In the genomic region with DNA sequence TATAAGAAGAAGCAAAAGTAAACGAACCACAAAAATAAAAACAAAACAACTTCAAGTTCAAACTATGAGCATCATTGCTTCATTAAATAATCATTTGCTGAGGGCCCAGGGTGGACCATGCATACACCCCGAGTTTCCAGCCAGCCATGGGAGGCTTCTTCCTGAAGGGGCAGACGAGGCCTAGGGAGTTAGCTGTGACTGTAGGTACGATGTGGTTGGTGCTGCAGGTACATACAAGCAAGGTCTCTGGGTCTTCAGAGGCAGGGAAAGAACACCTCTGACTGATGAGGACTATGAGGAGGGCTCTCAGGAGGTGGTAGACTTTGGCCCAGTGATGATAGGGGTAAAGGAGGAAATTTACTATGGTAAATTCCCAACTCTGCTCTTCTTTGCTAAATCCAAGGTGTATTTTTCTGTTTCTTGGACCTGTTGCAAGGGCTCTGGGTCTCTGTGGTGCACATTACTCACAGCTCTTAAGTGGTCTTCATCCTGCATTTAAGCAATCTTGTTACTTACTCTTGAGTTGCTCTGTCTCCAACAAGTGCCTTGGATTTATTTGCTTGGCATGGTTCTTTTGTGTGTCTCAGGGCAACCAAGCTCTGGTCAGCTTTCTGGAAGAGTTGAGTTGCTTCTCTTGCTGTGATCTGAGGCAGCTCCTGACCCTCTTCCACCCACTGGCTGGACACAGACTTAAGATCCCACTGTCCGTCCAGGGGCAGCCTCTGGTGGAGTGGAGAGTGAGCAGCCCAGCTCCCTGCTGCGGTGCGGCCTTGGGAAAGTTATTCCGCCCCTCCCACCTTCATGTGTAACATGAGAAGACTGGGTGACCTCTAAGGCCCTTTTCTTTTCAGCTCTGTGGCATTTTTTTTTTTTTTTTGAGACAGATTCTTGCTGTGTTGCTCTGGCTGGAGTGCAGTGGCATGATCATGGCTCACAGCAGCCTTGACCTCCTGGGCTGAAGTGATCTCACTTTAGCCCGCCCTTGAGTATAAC, we compare ENCODE assay signal across 16 cellular contexts. TPM values are rescaled to one million over a fixed set of nuclear protein-coding genes. Genes with fewer than 3 reads are reported as not detected.
A peak's percentile ranks its signal among the peaks of the same experiment; 100 is the strongest.
DNase-seq lines count a peak whose midpoint lies in the region; ATAC-seq and TF ChIP-seq lines count a peak whose summit lies in the region.
"Had no signal": no experiment of that assay in that cellular context is flagged by ENCODE, and none has a peak within 500 bp of the region (broad histone marks: within the 10 kb centered on the region; RNA-seq: fewer than 3 reads in every experiment).

No MANE protein-coding gene starts in this region.

- H3K9me2 ChIP-seq in GM23338 (ENCODE audit: insufficient read depth), result 0 out of 2 replicates have a peak, but pooled peaks cover 3% of the 10 kb centered on the region

- H3K9ac ChIP-seq in parathyroid adenoma, result no peak overlapping the region

- no peaks in the 10 kb centered on the region for H3F3A ChIP-seq in GM23338 (replicated peaks; ENCODE audit: low read depth)

- H3K36me3 ChIP-seq in GM23338 (ENCODE audit: insufficient read depth) (no peaks in the 10 kb centered on the region), parathyroid adenoma (ENCODE audit: control insufficient read depth, insufficient read depth, low read length) (no peaks in the 10 kb centered on the region)
- H3K36me3 ChIP-seq: BE2C, right atrium auricular region, SJSA1 had no signal

- no peaks in the 10 kb centered on the region for H3K9me3 Mint-ChIP-seq in GM23338
- H3K9me3 Mint-ChIP-seq in WTC11, result peaks cover 5% of the 10 kb centered on the region
- no peaks in the 10 kb centered on the region for H3K9me3 Mint-ChIP-seq in HFFc6
- H3K9me3 Mint-ChIP-seq in activated naive CD4-positive, alpha-beta T cell treated with anti-CD3 and anti-CD28 coated beads, Interleukin-2, amount 50 U/mL, for 72 hours, result no peaks in the 10 kb centered on the region

- H3K4me1 Mint-ChIP-seq in GM23338, result peaks cover 9% of the 10 kb centered on the region
- peaks cover 16% of the 10 kb centered on the region for H3K4me1 Mint-ChIP-seq in WTC11
- H3K4me1 Mint-ChIP-seq in HFFc6 (ENCODE audit: low read depth), result peaks cover 9% of the 10 kb centered on the region; the same call in 1 of the 2 replicates

- H3K27ac ChIP-seq in GM23338 (ENCODE audit: low read depth) (no peak overlapping the region), parathyroid adenoma (peak overlapping the region; percentile 70)
- H3K27ac ChIP-seq: right atrium auricular region, SJSA1 had no signal

- ATAC-seq in GM23338, result peak; percentile 92
- peak; percentile 89 for ATAC-seq in WTC11
- ATAC-seq in GM19463 (IDR thresholded peaks at IDR 0.05; ENCODE audit: unreplicated experiment), result no peak
- no peak for ATAC-seq in activated naive CD4-positive, alpha-beta T cell treated with anti-CD3 and anti-CD28 coated beads, Interleukin-2, amount 50 U/mL, for 72 hours

- H3K4me3 Mint-ChIP-seq in GM23338 (no peak overlapping the region), WTC11 (no peak overlapping the region), HFFc6 (no peak overlapping the region)
- H3K4me3 Mint-ChIP-seq: mesothelial cell of epicardium had no signal

- H3K79me2 ChIP-seq in GM23338 (replicated peaks; ENCODE audit: insufficient read depth), result no peaks in the 10 kb centered on the region
- no peaks in the 10 kb centered on the region for H3K79me2 ChIP-seq in parathyroid adenoma

- H3K4me2 ChIP-seq in GM23338 (peak overlapping the region; percentile 51; the same call in 1 of the 2 replicates), parathyroid adenoma (ENCODE audit: low read length) (peak overlapping the region; percentile 33)

- H3K4me3 ChIP-seq in GM23338, result no peak overlapping the region
- H3K4me3 ChIP-seq in foreskin fibroblast (ENCODE audit: low read depth in 1 of 2, low read length in 2 of 2), result no peak overlapping the region
- H3K4me3 ChIP-seq in parathyroid adenoma (ENCODE audit: low read depth, low read length), result no peak overlapping the region
- H3K4me3 ChIP-seq: right atrium auricular region, SJSA1 had no signal

- no peak overlapping the region for H2AFZ ChIP-seq in GM23338
- H2AFZ ChIP-seq in parathyroid adenoma, result no peak overlapping the region

- H3K27me3 ChIP-seq in GM23338 (ENCODE audit: insufficient read depth) (no peaks in the 10 kb centered on the region), parathyroid adenoma (ENCODE audit: control insufficient read depth, insufficient read depth, low read length) (no peaks in the 10 kb centered on the region)
- H3K27me3 ChIP-seq: BE2C, right atrium auricular region, SJSA1 had no signal

- H3K36me3 Mint-ChIP-seq in GM23338 (ENCODE audit: low read depth) (no peaks in the 10 kb centered on the region), WTC11 (no peaks in the 10 kb centered on the region), HFFc6 (ENCODE audit: low read depth) (no peaks in the 10 kb centered on the region)
- H3K36me3 Mint-ChIP-seq in activated naive CD4-positive, alpha-beta T cell treated with anti-CD3 and anti-CD28 coated beads, Interleukin-2, amount 50 U/mL, for 72 hours, result no peaks in the 10 kb centered on the region
- H3K36me3 Mint-ChIP-seq: mesothelial cell of epicardium had no signal

- no peaks in the 10 kb centered on the region for H4K20me1 ChIP-seq in GM23338 (replicated peaks; ENCODE audit: insufficient read depth)

- POLR2A ChIA-PET in WTC11 (lab: Charles Lee), result no interaction called here
- POLR2A ChIA-PET in GM10248 (lab: Yijun Ruan, JAX), result no interaction called here

- no peaks in the 10 kb centered on the region for H3K9me3 ChIP-seq in parathyroid adenoma (ENCODE audit: control insufficient read depth, low read length)
- H3K9me3 ChIP-seq: BE2C, right atrium auricular region, SJSA1 had no signal

- CTCF ChIA-PET in WTC11 (lab: Charles Lee) (interaction anchor here (0.6 to 1.4 kb wide), 6 partner anchors 11 to 326 kb away, joined by 3 to 5 read pairs (median 5); no protein-coding TSS in a partner anchor), GM10248 (lab: Yijun Ruan, JAX) (no interaction called here)

- H3K27me3 Mint-ChIP-seq in GM23338 (ENCODE audit: insufficient read depth, low read depth, poor library complexity) (peaks cover 15% of the 10 kb centered on the region), WTC11 (ENCODE audit: low read depth) (no peaks in the 10 kb centered on the region), HFFc6 (ENCODE audit: insufficient read depth) (peaks cover 10% of the 10 kb centered on the region)

- no peak for TF ChIP-seq CTCF in GM23338 (conservative IDR thresholded peaks at IDR 0.05; ENCODE audit: low read depth in 2 of 2)
- TF ChIP-seq CTCF in WTC11 (IDR thresholded peaks at IDR 0.05), result no peak
- no peak for TF ChIP-seq CTCF in foreskin fibroblast (IDR thresholded peaks at IDR 0.05; ENCODE audit: low read depth, low read length)
- TF ChIP-seq CTCF in parathyroid adenoma (IDR thresholded peaks at IDR 0.05), result no peak
- no peak for TF ChIP-seq CTCF in HFFc6 (IDR thresholded peaks at IDR 0.05)
- no peak for TF ChIP-seq CTCF in GM10248 (IDR thresholded peaks at IDR 0.05; ENCODE audit: control extremely low read depth, extremely low read depth, low read depth, missing control alignments)

- DNase-seq in GM23338 (ENCODE audit: low spot score) (peak; percentile 64), WTC11 (ENCODE audit: low spot score) (peak; percentile 34), foreskin fibroblast (peak; percentile 29 to 56), HFFc6 (no peak), GM10248 (ENCODE audit: extremely low spot score) (no peak)
- no peak for DNase-seq in activated naive CD4-positive, alpha-beta T cell treated with anti-CD3 and anti-CD28 coated beads, Interleukin-2, amount 50 U/mL, for 72 hours (ENCODE audit: low spot score in 2 of 2)
- DNase-seq: activated T-cell treated with anti-CD3 and anti-CD28 coated beads for 4 hours, amniotic stem cell, BE2C, EL, NCI-H2029 had no signal

- H3K4me1 ChIP-seq in GM23338 (ENCODE audit: insufficient read depth) (peaks cover 9% of the 10 kb centered on the region; the same call in 1 of the 2 replicates), parathyroid adenoma (peaks cover 20% of the 10 kb centered on the region)
- H3K4me1 ChIP-seq: right atrium auricular region, SJSA1 had no signal

- H3K27ac Mint-ChIP-seq in GM23338, result no peak overlapping the region
- H3K27ac Mint-ChIP-seq in WTC11, result peak overlapping the region; percentile 52; the same call in 1 of the 2 replicates
- H3K27ac Mint-ChIP-seq in HFFc6, result no peak overlapping the region
- peak overlapping the region in 1 of 2 donors; percentile 65 for H3K27ac Mint-ChIP-seq in activated naive CD4-positive, alpha-beta T cell treated with anti-CD3 and anti-CD28 coated beads, Interleukin-2, amount 50 U/mL, for 72 hours
- H3K27ac Mint-ChIP-seq: mesothelial cell of epicardium had no signal

TF ChIP-seq in GM23338, 12 proteins besides CTCF, POLR2A, EP300 and RAD21 (continues in another document):
- no peak for TF ChIP-seq NANOG (IDR thresholded peaks at IDR 0.05; ENCODE audit: borderline replicate concordance)

TF ChIP-seq in WTC11, 78 proteins besides CTCF, POLR2A, EP300 and RAD21 (continues in another document):
- TF ChIP-seq JAZF1 (CRISPR knock-in tag; IDR thresholded peaks at IDR 0.05) (no peak), CREB1 (CRISPR knock-in tag; IDR thresholded peaks at IDR 0.05) (no peak), GRHL2 (CRISPR knock-in tag; IDR thresholded peaks at IDR 0.05; ENCODE audit: insufficient replicate concordance, severe bottlenecking) (no peak), ZNF416 (CRISPR knock-in tag; IDR thresholded peaks at IDR 0.05) (no peak), ELF4 (CRISPR knock-in tag; IDR thresholded peaks at IDR 0.05; ENCODE audit: low read depth) (no peak), PRRX2 (CRISPR knock-in tag; IDR thresholded peaks at IDR 0.05) (no peak), ZNF138 (CRISPR knock-in tag; conservative IDR thresholded peaks at IDR 0.05) (no peak), CREM (CRISPR knock-in tag; IDR thresholded peaks at IDR 0.05) (no peak), MYBL2 (CRISPR knock-in tag; IDR thresholded peaks at IDR 0.05) (no peak), IRF2 (CRISPR knock-in tag; IDR thresholded peaks at IDR 0.05; ENCODE audit: borderline replicate concordance, low read depth) (no peak), SP1 (CRISPR knock-in tag; conservative IDR thresholded peaks at IDR 0.05) (no peak)

RNA-seq across cellular contexts. Expression of a gene that starts 56.1 kb away (rescaled TPM):
- 76.9 and 103 TPM in 2 replicates for total RNA-seq in GM23338 (2014; rRNA removed; shearing (Covaris generic))
- 36.7 and 52.9 TPM in 2 replicates for polyA plus RNA-seq in GM23338 (2016; fragmentation: Nextera tagmentation; extraction: Ambion mirVana)
- total RNA-seq in WTC11 (2021), result 59.6 to 87.8 TPM (median 62.0 TPM) in 3 replicates
- total RNA-seq in HFFc6 (2021; fragmentation: NEBNext Ultra II Directional; extraction: Animal tissue kit (Norgen Biotek cat#: 25700)), result 10 to 100 TPM; 37.0 to 74.7 (median 64.6) TPM
- 100 to 1,000 TPM in 1 of 2 donors, 10 to 100 TPM in 1; 45.0 to 120 TPM for total RNA-seq in activated naive CD4-positive, alpha-beta T cell treated with anti-CD3 and anti-CD28 coated beads, Interleukin-2, amount 50 U/mL, for 72 hours

RNA-seq across cellular contexts. Expression of a gene that starts 59.4 kb away (rescaled TPM):
- 14.5 and 17.7 TPM in 2 replicates for total RNA-seq in GM23338 (2014; rRNA removed; shearing (Covaris generic))
- 8.7 and 10.0 TPM in 2 replicates for polyA plus RNA-seq in GM23338 (2016; fragmentation: Nextera tagmentation; extraction: Ambion mirVana)
- total RNA-seq in WTC11 (2021), result 9.4 to 11.5 TPM (median 11.4 TPM) in 3 replicates
- 1 to 10 TPM; 1.3 to 2.2 (median 1.6) TPM for total RNA-seq in HFFc6 (2021; fragmentation: NEBNext Ultra II Directional; extraction: Animal tissue kit (Norgen Biotek cat#: 25700))
- under 1 TPM in 1 of 2 donors, not detected in 1; 0.04 TPM for total RNA-seq in activated naive CD4-positive, alpha-beta T cell treated with anti-CD3 and anti-CD28 coated beads, Interleukin-2, amount 50 U/mL, for 72 hours

Comparison
In these comparisons a context has a peak if more than half of its experiments do, and no peak if none do; other contexts are left out.
1. ATAC-seq: peak in GM23338 (single experiment) and WTC11 (single experiment); none in GM19463 (single experiment) and activated naive CD4-positive, alpha-beta T cell treated with anti-CD3 and anti-CD28 coated beads, Interleukin-2, amount 50 U/mL, for 72 hours (0 of 2).
2. DNase-seq: peak in GM23338 (single experiment), WTC11 (single experiment) and foreskin fibroblast (2 of 2); none in HFFc6 (single experiment), GM10248 (single experiment) and activated naive CD4-positive, alpha-beta T cell treated with anti-CD3 and anti-CD28 coated beads, Interleukin-2, amount 50 U/mL, for 72 hours (0 of 2).